Comparison of ENCODE assay signal across 8 cellular contexts in the genomic region with DNA sequence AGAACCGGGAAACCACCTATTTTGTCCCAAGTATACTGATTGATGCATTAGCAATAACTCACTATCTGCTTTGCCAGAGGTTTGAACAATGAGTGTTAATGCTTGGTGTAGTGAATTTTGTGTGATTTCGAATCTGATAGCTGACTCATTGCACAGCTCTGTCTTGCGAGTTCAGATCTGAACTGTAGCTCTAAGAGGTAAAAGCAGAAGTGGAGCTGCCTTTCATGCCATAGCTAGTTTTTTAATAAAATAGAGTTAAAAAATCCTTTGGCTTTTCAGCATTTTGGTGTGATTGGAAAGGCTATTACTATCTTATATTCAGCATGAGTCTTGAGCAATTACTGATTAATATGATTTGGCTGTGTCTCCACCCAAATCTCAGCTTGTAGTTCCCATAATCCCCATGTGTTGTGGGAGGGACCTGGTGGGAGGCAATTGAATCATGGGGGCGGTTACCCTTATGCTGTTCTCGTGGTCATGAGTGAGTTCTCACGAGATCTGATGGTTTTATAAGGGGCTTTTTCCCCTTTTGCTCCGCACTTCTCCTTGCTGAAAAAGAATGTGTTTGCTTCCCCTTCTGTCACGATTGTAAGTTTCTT. TPM values are rescaled to one million over a fixed set of nuclear protein-coding genes. Genes with fewer than 3 reads are reported as not detected.
DNase-seq lines count a peak whose midpoint lies in the region; ATAC-seq and TF ChIP-seq lines count a peak whose summit lies in the region.

No MANE protein-coding gene starts in this region.

- DNase-seq in SJSA1 (ENCODE audit: low read depth in 1 of 2, low spot score in 2 of 2) (no peak), natural killer cell (no peak), NCI-H1436 treated with DMSO at 0.1 percent for 48 hours (lab: John Stamatoyannopoulos, UW) (no peak), coronary artery (ENCODE audit: low spot score) (no peak)
- DNase-seq in activated CD4-positive, CD25-positive, alpha-beta regulatory T cell (lab: John Stamatoyannopoulos, UW): no peak
- DNase-seq in stimulated activated CD4-positive, alpha-beta T cell treated with anti-CD3 and anti-CD28 coated beads, Interleukin-4, amount 100 ng/mL, for 24 hours: no peak

- H3K27me3 ChIP-seq in SJSA1 (replicated peaks): no peaks in the 10 kb centered on the region

- H3K27ac ChIP-seq in SJSA1 (peak overlapping the region; percentile 29; the same call in 1 of the 2 replicates), coronary artery (no peak overlapping the region)

- no peaks in the 10 kb centered on the region for H3K27me3 Mint-ChIP-seq in natural killer cell (ENCODE audit: low read depth in 2 of 2)

- ATAC-seq in GM18907 (IDR thresholded peaks at IDR 0.05; ENCODE audit: unreplicated experiment) (peak; percentile 87), HG02870 (IDR thresholded peaks at IDR 0.05; ENCODE audit: unreplicated experiment) (peak; percentile 95), natural killer cell (peak in 2 of 3 donors; percentile 39 to 60)

- H3K36me3 Mint-ChIP-seq in natural killer cell: no peaks in the 10 kb centered on the region

- no peaks in the 10 kb centered on the region for H3K9me3 ChIP-seq in SJSA1 (replicated peaks)

- H3K4me3 ChIP-seq in SJSA1 (no peak overlapping the region), coronary artery (no peak overlapping the region)

- H3K9me3 Mint-ChIP-seq in natural killer cell: no peaks in the 10 kb centered on the region

- peaks cover 19% of the 10 kb centered on the region for H3K4me1 ChIP-seq in SJSA1 (replicated peaks)

- H3K4me3 Mint-ChIP-seq in natural killer cell: peak overlapping the region; percentile 17

- TF ChIP-seq CTCF in natural killer cell (IDR thresholded peaks at IDR 0.05) (no peak), coronary artery (IDR thresholded peaks at IDR 0.05) (no peak)

- H3K4me1 Mint-ChIP-seq in natural killer cell: peaks cover 91 to 94% of the 10 kb centered on the region in 2 donors

- H3K27ac Mint-ChIP-seq in natural killer cell: peak overlapping the region; percentile 74 to 77

- peaks cover 26% of the 10 kb centered on the region for H3K36me3 ChIP-seq in SJSA1

- intact Hi-C loops in natural killer cell (cut with micrococcal nuclease): no loop called here

RNA-seq across cellular contexts. Expression of gene IGF2R, which starts 21.1 kb away (rescaled TPM):
- total RNA-seq in SJSA1 (2014; rRNA removed; shearing (Covaris generic)): 29.4 and 54.7 TPM in 2 replicates
- total RNA-seq in natural killer cell: 100 to 1,000 TPM; 208 to 282 (median 253) TPM
